ENCODE assay signal across 14 cellular contexts in genomic region chr15:47409038-47409437, GRCh38.
"Had no signal": no experiment of that assay in that cellular context is flagged by ENCODE, and none has a peak within 500 bp of the region (broad histone marks: within the 10 kb centered on the region; RNA-seq: fewer than 3 reads in every experiment).

No MANE protein-coding gene starts in this region.

- H3K4me1 Mint-ChIP-seq: activated CD4-positive, alpha-beta memory T cell treated with anti-CD3 and anti-CD28 coated beads, Interleukin-2, amount 10 ng/mL, durations not matched to agents 7 days and 5 days; naive B cell; stimulated activated naive B cell treated with anti-CD40 and anti-IgM and Interleukin-4, amounts not matched to agents 10 μg/mL and 1 μg/mL and 100 μg/mL, for 72 hours had no signal

- H3K9me3 Mint-ChIP-seq: stimulated activated naive B cell treated with anti-CD40 and anti-IgM and Interleukin-4, amounts not matched to agents 10 μg/mL and 1 μg/mL and 100 μg/mL, for 72 hours had no signal

- DNase-seq: activated CD4-positive, alpha-beta memory T cell treated with anti-CD3 and anti-CD28 coated beads, Interleukin-2, amount 10 ng/mL, durations not matched to agents 7 days and 5 days; activated CD4-positive, CD25-positive, alpha-beta regulatory T cell treated with anti-CD3 and anti-CD28 coated beads, Interleukin-2, amount 50 U/mL, for 72 hours; activated gamma-delta T cell; activated T-cell treated with anti-CD3 and anti-CD28 coated beads, Interleukin-2, amount 50 U/mL, for 48 hours; effector CD8-positive, alpha-beta T cell; kidney; naive B cell; psoas muscle; stimulated activated CD4-positive, alpha-beta T cell treated with anti-CD3 and anti-CD28 coated beads, Interleukin-2, amount 100 ng/mL, for 24 hours; stimulated activated naive B cell treated with anti-CD40 and anti-IgM and Interleukin-4, amounts not matched to agents 10 μg/mL and 1 μg/mL and 100 μg/mL, for 72 hours; upper lobe of left lung had no signal

- H3K36me3 Mint-ChIP-seq: activated naive CD8-positive, alpha-beta T cell; naive B cell; stimulated activated naive B cell treated with anti-CD40 and anti-IgM and Interleukin-4, amounts not matched to agents 10 μg/mL and 1 μg/mL and 100 μg/mL, for 72 hours had no signal

- H3K36me3 ChIP-seq: cardiac muscle cell, upper lobe of left lung had no signal

- H3K27me3 Mint-ChIP-seq: activated CD4-positive, alpha-beta memory T cell treated with anti-CD3 and anti-CD28 coated beads, Interleukin-2, amount 10 ng/mL, durations not matched to agents 7 days and 5 days; activated naive CD8-positive, alpha-beta T cell; stimulated activated naive B cell treated with anti-CD40 and anti-IgM and Interleukin-4, amounts not matched to agents 10 μg/mL and 1 μg/mL and 100 μg/mL, for 72 hours had no signal

- H3K4me1 ChIP-seq: upper lobe of left lung had no signal

- H3K4me3 Mint-ChIP-seq: activated CD4-positive, alpha-beta memory T cell treated with anti-CD3 and anti-CD28 coated beads, Interleukin-2, amount 10 ng/mL, durations not matched to agents 7 days and 5 days; activated naive CD8-positive, alpha-beta T cell; naive B cell; stimulated activated naive B cell treated with anti-CD40 and anti-IgM and Interleukin-4, amounts not matched to agents 10 μg/mL and 1 μg/mL and 100 μg/mL, for 72 hours had no signal

- H3K27ac Mint-ChIP-seq: activated CD4-positive, alpha-beta memory T cell treated with anti-CD3 and anti-CD28 coated beads, Interleukin-2, amount 10 ng/mL, durations not matched to agents 7 days and 5 days; activated naive CD8-positive, alpha-beta T cell; naive B cell; stimulated activated naive B cell treated with anti-CD40 and anti-IgM and Interleukin-4, amounts not matched to agents 10 μg/mL and 1 μg/mL and 100 μg/mL, for 72 hours had no signal

- H3K9me3 ChIP-seq: psoas muscle, upper lobe of left lung had no signal

- H3K4me3 ChIP-seq: cardiac muscle cell, coronary artery, psoas muscle, upper lobe of left lung had no signal

- H3K27ac ChIP-seq: cardiac muscle cell, coronary artery, psoas muscle, upper lobe of left lung had no signal

- H3K27me3 ChIP-seq: cardiac muscle cell, upper lobe of left lung had no signal
